In the genomic region with DNA sequence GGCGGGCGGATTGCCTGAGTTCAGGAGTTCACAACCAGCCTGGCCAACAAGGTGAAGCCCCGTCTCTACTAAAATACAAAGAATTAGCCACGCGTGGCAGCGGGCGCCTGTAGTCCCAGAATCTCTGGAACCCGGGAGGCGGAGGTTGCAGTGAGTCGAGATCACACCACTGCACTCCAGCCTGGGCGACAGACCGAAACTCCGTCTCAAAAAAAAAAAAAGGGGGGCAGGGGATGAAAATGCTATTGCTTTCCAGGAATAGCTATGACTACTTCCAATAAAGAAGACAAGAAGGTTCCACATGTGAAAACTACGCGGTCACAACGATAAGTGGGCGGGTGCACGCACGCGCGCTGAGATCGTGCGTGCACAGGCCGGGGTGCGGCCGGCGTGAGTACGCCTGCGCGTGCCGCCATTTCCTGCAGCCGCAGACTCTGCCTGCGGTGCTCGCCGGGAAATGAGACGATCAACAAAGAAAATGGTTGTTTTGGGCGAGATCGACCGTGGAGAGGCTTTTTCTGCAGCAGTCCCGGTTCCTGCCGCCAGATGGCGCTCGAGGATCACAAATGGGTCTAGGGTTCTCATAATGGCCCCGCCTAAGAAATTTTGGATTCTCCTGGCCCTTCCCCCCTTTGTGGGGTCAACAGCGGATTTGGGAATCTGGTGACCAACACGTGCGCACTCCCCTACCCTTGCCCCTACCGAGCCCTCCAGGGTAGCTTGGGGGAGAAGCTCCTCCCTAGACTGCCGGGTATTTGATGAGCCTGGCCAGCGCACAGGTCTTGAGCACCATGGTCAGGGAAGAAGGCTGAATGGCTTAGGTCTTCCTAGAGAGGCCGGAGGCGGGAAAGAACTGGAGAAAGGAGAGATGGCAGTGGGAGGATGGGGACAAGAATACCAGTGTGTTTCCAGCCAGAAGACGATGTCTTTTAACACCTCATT, we compare ENCODE assay signal across 8 cellular contexts. TPM values are rescaled to one million over a fixed set of nuclear protein-coding genes. Genes with fewer than 3 reads are reported as not detected.
A peak's percentile ranks its signal among the peaks of the same experiment; 100 is the strongest.
DNase-seq lines count a peak whose midpoint lies in the region; ATAC-seq and TF ChIP-seq lines count a peak whose summit lies in the region.

No MANE protein-coding gene starts in this region.

- H3K4me1 ChIP-seq in BE2C: no peaks in the 10 kb centered on the region

- H3K36me3 ChIP-seq in BE2C: no peaks in the 10 kb centered on the region

- TF ChIP-seq CTCF in BE2C (IDR thresholded peaks at IDR 0.05; ENCODE audit: low read depth, low read length): peak; percentile 66
- TF ChIP-seq CTCF in coronary artery (IDR thresholded peaks at IDR 0.05): peak; percentile 74

- H3K4me1 Mint-ChIP-seq in activated CD4-positive, alpha-beta T cell treated with anti-CD3 and anti-CD28 coated beads, Interleukin-2, amount 10 ng/mL, durations not matched to agents 24 days and 14 days: peaks cover 7% of the 10 kb centered on the region

- intact Hi-C loops in activated CD4-positive, alpha-beta T cell treated with anti-CD3 and anti-CD28 coated beads, Interleukin-2, amount 10 ng/mL, durations not matched to agents 24 days and 14 days (cut with micrococcal nuclease): loop anchor here (1.0 to 10.0 kb wide), 6 partner anchors 16 to 966 kb away; partner anchors contain the start of genes ARHGAP4 and HAUS7

- peak overlapping the region; percentile 72 for H3K4me3 Mint-ChIP-seq in activated CD4-positive, alpha-beta T cell treated with anti-CD3 and anti-CD28 coated beads, Interleukin-2, amount 10 ng/mL, durations not matched to agents 24 days and 14 days

- peak overlapping the region; percentile 45 for H3K4me3 ChIP-seq in BE2C (ENCODE audit: low read depth, low read length)
- peak overlapping the region; percentile 48 for H3K4me3 ChIP-seq in coronary artery

- H3K9me3 Mint-ChIP-seq in activated CD4-positive, alpha-beta T cell treated with anti-CD3 and anti-CD28 coated beads, Interleukin-2, amount 10 ng/mL, durations not matched to agents 24 days and 14 days: no peaks in the 10 kb centered on the region

- peaks cover 2% of the 10 kb centered on the region for H3K36me3 Mint-ChIP-seq in activated CD4-positive, alpha-beta T cell treated with anti-CD3 and anti-CD28 coated beads, Interleukin-2, amount 10 ng/mL, durations not matched to agents 24 days and 14 days (ENCODE audit: low read depth)

- no peaks in the 10 kb centered on the region for H3K9me3 ChIP-seq in BE2C

- peak overlapping the region; percentile 91 for H3K27ac Mint-ChIP-seq in activated CD4-positive, alpha-beta T cell treated with anti-CD3 and anti-CD28 coated beads, Interleukin-2, amount 10 ng/mL, durations not matched to agents 24 days and 14 days

- peak; percentile 83 for DNase-seq in BE2C
- DNase-seq in GM19240 (ENCODE audit: insufficient read length, low spot score): peak; percentile 58
- peak; percentile 40 for DNase-seq in NCI-H524 treated with DMSO at 0.1 percent for 48 hours (lab: John Stamatoyannopoulos, UW)
- DNase-seq in activated CD4-positive, alpha-beta T cell treated with anti-CD3 and anti-CD28 coated beads, Interleukin-2, amount 10 ng/mL, durations not matched to agents 24 days and 14 days: peak; percentile 96
- peak; percentile 90 for DNase-seq in coronary artery (ENCODE audit: low spot score)
- peak; percentile 94 for DNase-seq in left kidney (ENCODE audit: low read depth, low spot score)
- peak; percentile 80 for DNase-seq in stimulated activated CD4-positive, alpha-beta T cell treated with anti-CD3 and anti-CD28 coated beads, Interleukin-2, amount 100 ng/mL, for 4 hours (ENCODE audit: low read depth)

- ATAC-seq in HG03457 (IDR thresholded peaks at IDR 0.05; ENCODE audit: unreplicated experiment): peak; percentile 86

- H3K27ac ChIP-seq in coronary artery: peak overlapping the region; percentile 23 to 63

- no peaks in the 10 kb centered on the region for H3K27me3 ChIP-seq in BE2C

- peaks cover 2% of the 10 kb centered on the region for H3K27me3 Mint-ChIP-seq in activated CD4-positive, alpha-beta T cell treated with anti-CD3 and anti-CD28 coated beads, Interleukin-2, amount 10 ng/mL, durations not matched to agents 24 days and 14 days

RNA-seq across cellular contexts. Expression of gene PNMA5, which starts 35.1 kb away (rescaled TPM):
- polyA plus RNA-seq in BE2C (2012; ENCODE audit: insufficient read depth, insufficient read length, low read depth): not detected
- total RNA-seq in activated CD4-positive, alpha-beta T cell treated with anti-CD3 and anti-CD28 coated beads, Interleukin-2, amount 10 ng/mL, durations not matched to agents 24 days and 14 days: not detected in 2 replicates

Comparison
In these comparisons a context has a peak if more than half of its experiments do, and no peak if none do; other contexts are left out.
1. Peak in every context shown above with its lines: DNase-seq, ATAC-seq, H3K4me3 ChIP-seq and H3K27ac ChIP-seq.
2. DNase-seq: peak in every context shown above with its lines; median percentile 96 in activated CD4-positive, alpha-beta T cell treated with anti-CD3 and anti-CD28 coated beads, Interleukin-2, amount 10 ng/mL, durations not matched to agents 24 days and 14 days; 94 in left kidney; 90 in coronary artery; 83 in BE2C; 80 in stimulated activated CD4-positive, alpha-beta T cell treated with anti-CD3 and anti-CD28 coated beads, Interleukin-2, amount 100 ng/mL, for 4 hours; 58 in GM19240; 40 in NCI-H524 treated with DMSO at 0.1 percent for 48 hours.